In genomic region chr16:67844441-67844840, GRCh38 we compare ENCODE assay signal across 8 cellular contexts. TPM values are rescaled to one million over a fixed set of nuclear protein-coding genes. Genes with fewer than 3 reads are reported as not detected.
DNase-seq lines count a peak whose midpoint lies in the region; ATAC-seq and TF ChIP-seq lines count a peak whose summit lies in the region.

No MANE protein-coding gene starts in this region.

- no peaks in the 10 kb centered on the region for H3K9me3 Mint-ChIP-seq in T-helper 1 cell treated with Interleukin-12 subunit alpha and Interleukin-12 subunit beta and Interleukin-4 antibody, amounts not matched to agents 30 μg/mL and 1 μg/mL, for 36 hours

- H3K27me3 ChIP-seq in RWPE2 (ENCODE audit: insufficient read depth, poor library complexity, severe bottlenecking) (no peaks in the 10 kb centered on the region), esophagus muscularis mucosa (no peaks in the 10 kb centered on the region), skeletal muscle satellite cell (ENCODE audit: control insufficient read depth, insufficient read depth, low read length) (no peaks in the 10 kb centered on the region)

- WGBS in esophagus muscularis mucosa: 54% methylated on average over 4 of the region's 4 CpGs

- TF ChIP-seq EP300 in esophagus muscularis mucosa (IDR thresholded peaks at IDR 0.05): no peak

- TF ChIP-seq POLR2A in esophagus muscularis mucosa (IDR thresholded peaks at IDR 0.05; ENCODE audit: low read depth): no peak

- H3K4me3 Mint-ChIP-seq in T-helper 1 cell treated with Interleukin-12 subunit alpha and Interleukin-12 subunit beta and Interleukin-4 antibody, amounts not matched to agents 30 μg/mL and 1 μg/mL, for 36 hours: peak overlapping the region; percentile 89

- DNase-seq in T-helper 1 cell (no peak), RWPE2 (ENCODE audit: low spot score) (no peak), esophagus muscularis mucosa (ENCODE audit: extremely low spot score) (no peak), KBM-7 (no peak)
- DNase-seq in stimulated activated naive CD4-positive, alpha-beta T cell treated with Interleukin-2 at 50 U/mL for 16 hours (lab: John Stamatoyannopoulos, UW): no peak

- peaks cover 15% of the 10 kb centered on the region for H3K36me3 ChIP-seq in RWPE2 (ENCODE audit: low read depth)
- no peaks in the 10 kb centered on the region for H3K36me3 ChIP-seq in esophagus muscularis mucosa
- peaks cover 4% of the 10 kb centered on the region for H3K36me3 ChIP-seq in skeletal muscle satellite cell (ENCODE audit: insufficient read depth, low read length)

- peak overlapping the region; percentile 62 for H3K27ac Mint-ChIP-seq in T-helper 1 cell treated with Interleukin-12 subunit alpha and Interleukin-12 subunit beta and Interleukin-4 antibody, amounts not matched to agents 30 μg/mL and 1 μg/mL, for 36 hours

- no peaks in the 10 kb centered on the region for H3K27me3 Mint-ChIP-seq in T-helper 1 cell treated with Interleukin-12 subunit alpha and Interleukin-12 subunit beta and Interleukin-4 antibody, amounts not matched to agents 30 μg/mL and 1 μg/mL, for 36 hours (ENCODE audit: low read depth)

- peak overlapping the region; percentile 91 for H3K9ac ChIP-seq in skeletal muscle satellite cell (ENCODE audit: low read depth, low read length)

- intact Hi-C loops in esophagus muscularis mucosa (cut with DNase I): no loop called here

- H3K4me1 ChIP-seq in RWPE2 (ENCODE audit: insufficient read depth, poor library complexity, severe bottlenecking) (peaks cover 18% of the 10 kb centered on the region), esophagus muscularis mucosa (peaks cover 54 to 70% (median 67%) of the 10 kb centered on the region in 4 donors), skeletal muscle satellite cell (ENCODE audit: control insufficient read depth, insufficient read depth, low read length) (peaks cover 49% of the 10 kb centered on the region)

- in situ Hi-C loops in KBM-7 (cut with MboI; ENCODE audit: low pct_unique_long_range_greater_than_20kb, low sequenced_read_pairs): no loop called here

- H3K4me1 Mint-ChIP-seq in T-helper 1 cell treated with Interleukin-12 subunit alpha and Interleukin-12 subunit beta and Interleukin-4 antibody, amounts not matched to agents 30 μg/mL and 1 μg/mL, for 36 hours (ENCODE audit: low read depth): peaks cover 41% of the 10 kb centered on the region

- peak overlapping the region; percentile 85 for H3K27ac ChIP-seq in RWPE2 (ENCODE audit: poor library complexity, severe bottlenecking)
- H3K27ac ChIP-seq in esophagus muscularis mucosa (replicated peaks in 1 of 4): peak overlapping the region; percentile 98 to 99 (median 99)

- ATAC-seq in RWPE2 (ENCODE audit: low read depth) (0 out of 3 replicates have a peak, but pooled peaks have one; percentile 9), GM19463 (IDR thresholded peaks at IDR 0.05; ENCODE audit: unreplicated experiment) (no peak)

- peaks cover 4% of the 10 kb centered on the region for H3K36me3 Mint-ChIP-seq in T-helper 1 cell treated with Interleukin-12 subunit alpha and Interleukin-12 subunit beta and Interleukin-4 antibody, amounts not matched to agents 30 μg/mL and 1 μg/mL, for 36 hours (ENCODE audit: low read depth)

- TF ChIP-seq CTCF in RWPE2 (IDR thresholded peaks at IDR 0.05; ENCODE audit: poor library complexity, severe bottlenecking) (no peak), esophagus muscularis mucosa (IDR thresholded peaks at IDR 0.05) (peak in 1 of 3 experiments; percentile 41)

- H3K4me3 ChIP-seq in RWPE2 (ENCODE audit: severe bottlenecking) (no peak overlapping the region), esophagus muscularis mucosa (peak overlapping the region; percentile 12 to 94 (median 52)), skeletal muscle satellite cell (ENCODE audit: low read length) (peak overlapping the region; percentile 91)

- H3K4me2 ChIP-seq in skeletal muscle satellite cell (ENCODE audit: low read length): peak overlapping the region; percentile 93

- H3K9me3 ChIP-seq in RWPE2 (ENCODE audit: severe bottlenecking): no peaks in the 10 kb centered on the region
- no peaks in the 10 kb centered on the region for H3K9me3 ChIP-seq in esophagus muscularis mucosa
- no peaks in the 10 kb centered on the region for H3K9me3 ChIP-seq in skeletal muscle satellite cell (replicated peaks; ENCODE audit: low read length)

RNA-seq across cellular contexts. Expression of gene NUTF2, which starts 2.3 kb away (rescaled TPM):
- total RNA-seq in esophagus muscularis mucosa: 100 to 1,000 TPM; 101 to 246 (median 174) TPM
- total RNA-seq in skeletal muscle satellite cell (2012; rRNA removed): 139 and 222 TPM in 2 replicates

RNA-seq across cellular contexts. Expression of gene THAP11, which starts 2.3 kb away (rescaled TPM):
- 100 to 1,000 TPM in 1 of 4 donors, 10 to 100 TPM in 3; 60.2 to 101 (median 78.3) TPM for total RNA-seq in esophagus muscularis mucosa
- total RNA-seq in skeletal muscle satellite cell (2012; rRNA removed): 17.0 and 26.0 TPM in 2 replicates

RNA-seq across cellular contexts. Expression of gene CENPT, which starts 3.1 kb away (rescaled TPM):
- total RNA-seq in esophagus muscularis mucosa: 10 to 100 TPM; 30.3 to 50.7 (median 33.2) TPM
- total RNA-seq in skeletal muscle satellite cell (2012; rRNA removed): 29.9 and 45.7 TPM in 2 replicates

RNA-seq across cellular contexts. Expression of gene EDC4, which starts 28.4 kb away (rescaled TPM):
- total RNA-seq in esophagus muscularis mucosa: 10 to 100 TPM; 49.9 to 70.9 (median 52.0) TPM
- total RNA-seq in skeletal muscle satellite cell (2012; rRNA removed): 50.0 and 55.0 TPM in 2 replicates

RNA-seq across cellular contexts. Expression of gene TSNAXIP1, which starts 37.8 kb away (rescaled TPM):
- total RNA-seq in esophagus muscularis mucosa: 1 to 10 TPM in 3 of 4 donors, under 1 TPM in 1; 0.83 to 2.2 (median 1.1) TPM
- 0.76 and 0.87 TPM in 2 replicates for total RNA-seq in skeletal muscle satellite cell (2012; rRNA removed)
